21 cellular contexts compared by ENCODE assay signal in genomic region chr9:93326654-93327053, GRCh38.
DNase-seq lines count a peak whose midpoint lies in the region; ATAC-seq and TF ChIP-seq lines count a peak whose summit lies in the region.
"Had no signal": no experiment of that assay in that cellular context is flagged by ENCODE, and none has a peak within 500 bp of the region (broad histone marks: within the 10 kb centered on the region; RNA-seq: fewer than 3 reads in every experiment).

No MANE protein-coding gene starts in this region.

- 94 to 95% methylated on average over 11 to 13 of the region's 13 CpGs for WGBS in endodermal cell (ENCODE audit: insufficient coverage in 1 of 2, insufficient read length in 1 of 2), 2 experiments

- H3K27ac ChIP-seq in RWPE2 (ENCODE audit: poor library complexity, severe bottlenecking) = no peak overlapping the region
- H3K27ac ChIP-seq in endodermal cell (ENCODE audit: low read depth, low read length) = no peak overlapping the region
- H3K27ac ChIP-seq: BLaER1 treated with 17β-estradiol and CSF1 and Interleukin-3, amounts not matched to agents 10 nM and 100 nM had no signal

- H3K27ac Mint-ChIP-seq in endodermal cell (no peak overlapping the region), osteocyte (ENCODE audit: unreplicated experiment) (no peak overlapping the region)
- H3K27ac Mint-ChIP-seq: CD14-positive monocyte; CD4-positive, alpha-beta T cell; CD8-positive, alpha-beta memory T cell had no signal

- H3K4me3 ChIP-seq in H7 (ENCODE audit: insufficient read depth, low read depth, low read length) (no peak overlapping the region), RWPE2 (ENCODE audit: severe bottlenecking) (no peak overlapping the region), endodermal cell (ENCODE audit: low read length) (no peak overlapping the region), MG63 (no peak overlapping the region)
- H3K4me3 ChIP-seq: A549; BLaER1 treated with 17β-estradiol and CSF1 and Interleukin-3, amounts not matched to agents 10 nM and 100 nM had no signal

- H3K36me3 ChIP-seq in H7 (replicated peaks; ENCODE audit: control insufficient read depth, insufficient read depth, low read length) (no peaks in the 10 kb centered on the region), RWPE2 (ENCODE audit: low read depth) (no peaks in the 10 kb centered on the region), endodermal cell (ENCODE audit: control insufficient read depth, insufficient read depth, low read length) (no peaks in the 10 kb centered on the region), MG63 (no peaks in the 10 kb centered on the region)
- H3K36me3 ChIP-seq: BE2C; BLaER1 treated with 17β-estradiol and CSF1 and Interleukin-3, amounts not matched to agents 10 nM and 100 nM had no signal

- ATAC-seq in RWPE2 (ENCODE audit: low read depth) (no peak), HG03565 (IDR thresholded peaks at IDR 0.05; ENCODE audit: unreplicated experiment) (no peak)

- H3K4me3 Mint-ChIP-seq in endodermal cell = no peak overlapping the region
- H3K4me3 Mint-ChIP-seq in osteocyte (ENCODE audit: unreplicated experiment) = no peak overlapping the region
- H3K4me3 Mint-ChIP-seq: CD14-positive monocyte; CD4-positive, alpha-beta T cell; CD8-positive, alpha-beta memory T cell had no signal

- H3K9me3 Mint-ChIP-seq in endodermal cell = peaks cover 4% of the 10 kb centered on the region
- no peaks in the 10 kb centered on the region for H3K9me3 Mint-ChIP-seq in osteocyte (ENCODE audit: unreplicated experiment)
- H3K9me3 Mint-ChIP-seq: CD4-positive, alpha-beta T cell; CD8-positive, alpha-beta memory T cell had no signal

- no peaks in the 10 kb centered on the region for H3K4me1 ChIP-seq in RWPE2 (ENCODE audit: insufficient read depth, poor library complexity, severe bottlenecking)
- H3K4me1 ChIP-seq in endodermal cell (ENCODE audit: control insufficient read depth, insufficient read depth, low read length) = no peaks in the 10 kb centered on the region
- H3K4me1 ChIP-seq: BE2C had no signal

- no peak for TF ChIP-seq CTCF in RWPE2 (IDR thresholded peaks at IDR 0.05; ENCODE audit: poor library complexity, severe bottlenecking)
- TF ChIP-seq CTCF in endodermal cell (conservative IDR thresholded peaks at IDR 0.05) = no peak
- no peak for TF ChIP-seq CTCF in osteocyte (IDR thresholded peaks at IDR 0.05)

- DNase-seq in H7 (peak; percentile 24), RWPE2 (ENCODE audit: low spot score) (peak; percentile 24), endodermal cell (peak; percentile 34), osteocyte (ENCODE audit: extremely low spot score, unreplicated experiment) (peak; percentile 46), hepatic stellate cell (ENCODE audit: low spot score) (no peak), MG63 (no peak)
- DNase-seq: 8988T; ACHN; AML-193; BE2C; CD4-positive, alpha-beta T cell; CD8-positive, alpha-beta memory T cell; DMS 273 treated with DMSO at 0.1 percent for 48 hours; DMS79; GDM1; GOT3; HCEC 1CT had no signal

- H3K36me3 Mint-ChIP-seq in endodermal cell (ENCODE audit: low read depth) (peaks cover 21% of the 10 kb centered on the region), osteocyte (ENCODE audit: unreplicated experiment) (no peaks in the 10 kb centered on the region)
- H3K36me3 Mint-ChIP-seq: CD14-positive monocyte; CD8-positive, alpha-beta memory T cell had no signal

- H3K27me3 ChIP-seq in H7 (ENCODE audit: control insufficient read depth, insufficient read depth, low read length) (no peaks in the 10 kb centered on the region), RWPE2 (ENCODE audit: insufficient read depth, poor library complexity, severe bottlenecking) (no peaks in the 10 kb centered on the region), endodermal cell (ENCODE audit: control insufficient read depth, insufficient read depth, low read length, poor library complexity, severe bottlenecking) (no peaks in the 10 kb centered on the region), MG63 (no peaks in the 10 kb centered on the region)
- H3K27me3 ChIP-seq: BE2C; BLaER1 treated with 17β-estradiol and CSF1 and Interleukin-3, amounts not matched to agents 10 nM and 100 nM had no signal

- H3K9ac ChIP-seq in endodermal cell (ENCODE audit: extremely low read depth, low read length, poor library complexity, severe bottlenecking) = no peak overlapping the region
- H3K9ac ChIP-seq: BLaER1 treated with 17β-estradiol and CSF1 and Interleukin-3, amounts not matched to agents 10 nM and 100 nM had no signal

- H3K9me3 ChIP-seq in RWPE2 (ENCODE audit: severe bottlenecking) (no peaks in the 10 kb centered on the region), endodermal cell (ENCODE audit: control insufficient read depth, low read length) (no peaks in the 10 kb centered on the region), MG63 (no peaks in the 10 kb centered on the region)
- H3K9me3 ChIP-seq: A549, BE2C had no signal

- H3K27me3 Mint-ChIP-seq in endodermal cell (ENCODE audit: insufficient read depth) (no peaks in the 10 kb centered on the region), osteocyte (ENCODE audit: unreplicated experiment) (peaks cover 3% of the 10 kb centered on the region)

- H3K4me1 Mint-ChIP-seq in endodermal cell (no peaks in the 10 kb centered on the region), osteocyte (ENCODE audit: unreplicated experiment) (no peaks in the 10 kb centered on the region)
- H3K4me1 Mint-ChIP-seq: CD14-positive monocyte; CD8-positive, alpha-beta memory T cell had no signal

Comparison
In these comparisons a context has a peak if more than half of its experiments do, and no peak if none do; other contexts are left out.
1. DNase-seq: peak in H7 (single experiment), RWPE2 (single experiment), endodermal cell (single experiment) and osteocyte (single experiment); none in hepatic stellate cell (single experiment) and MG63 (single experiment).